ENCODE assay signal across 8 cellular contexts in genomic region chr3:49339947-49340800, GRCh38. TPM values are rescaled to one million over a fixed set of nuclear protein-coding genes. Genes with fewer than 3 reads are reported as not detected.
A peak's percentile ranks its signal among the peaks of the same experiment; 100 is the strongest.
DNase-seq lines count a peak whose midpoint lies in the region; ATAC-seq, FAIRE-seq and TF ChIP-seq lines count a peak whose summit lies in the region.

Gene USP4 (minus strand): TSS chr3:49340053. CDS start chr3:49340024, 29 bp downstream.

- no peaks in the 10 kb centered on the region for H3K9me3 ChIP-seq in AG04450 (ENCODE audit: control insufficient read depth, insufficient read depth, low read length)
- no peaks in the 10 kb centered on the region for H3K9me3 ChIP-seq in iPS-20b (ENCODE audit: insufficient read depth, low read depth, low read length)
- H3K9me3 ChIP-seq in small intestine (ENCODE audit: control insufficient read depth, low read depth): no peaks in the 10 kb centered on the region

- WGBS in small intestine, 3 donors: 1 to 2% (median 2%) methylated on average over 59 to 70 of the region's 70 CpGs

- DNase-seq in AG04450 (ENCODE audit: low read depth, low spot score): peak; percentile 66
- DNase-seq in NCI-H2196 treated with DMSO at 0.1 percent for 48 hours (lab: John Stamatoyannopoulos, UW; ENCODE audit: unreplicated experiment): peak; percentile 45
- DNase-seq in T47D (ENCODE audit: low read depth in 1 of 2, low spot score in 1 of 2): peak; percentile 64 to 92
- peak; percentile 94 for DNase-seq in small intestine

- peak within 1 kb of the TSS; percentile 72 for H3K9ac ChIP-seq in iPS-20b (ENCODE audit: low read depth, low read length)

- H3K27ac ChIP-seq in AG04450 (ENCODE audit: low read depth, low read length) (peak within 1 kb of the TSS; percentile 95), VCaP (peak within 1 kb of the TSS; percentile 94), iPS-20b (ENCODE audit: low read length) (peak within 1 kb of the TSS; percentile 68), small intestine (ENCODE audit: low read depth in 1 of 2, low read length in 1 of 2) (peak within 1 kb of the TSS; percentile 99)

- H3K36me3 ChIP-seq in iPS-20b (ENCODE audit: insufficient read depth, low read depth, low read length) (peaks cover 6% of the 10 kb centered on the region), small intestine (ENCODE audit: control insufficient read depth in 2 of 2, insufficient read depth in 2 of 2, low read length in 2 of 2) (peaks cover 0 to 3% of the 10 kb centered on the region in 2 donors)

- H3K27me3 ChIP-seq in AG04450 (ENCODE audit: control insufficient read depth, insufficient read depth, low read length) (no peaks in the 10 kb centered on the region), iPS-20b (ENCODE audit: insufficient read depth, low read length) (no peaks in the 10 kb centered on the region), small intestine (ENCODE audit: control insufficient read depth in 2 of 2, insufficient read depth in 2 of 2, low read length in 2 of 2) (no peaks in the 10 kb centered on the region)

- H3K4me1 ChIP-seq in iPS-20b (ENCODE audit: insufficient read depth, low read length) (peaks cover 6% of the 10 kb centered on the region; the same call in 1 of the 2 replicates), small intestine (ENCODE audit: control insufficient read depth in 2 of 2, insufficient read depth in 1 of 2, low read depth in 1 of 2, low read length in 1 of 2) (peaks cover 2 to 6% of the 10 kb centered on the region in 2 donors)

- no peak for FAIRE-seq in small intestine (lab: Jason Lieb, UNC)

- peak within 1 kb of the TSS; percentile 68 for H3K4me3 ChIP-seq in AG04450 (ENCODE audit: low read depth, low read length)
- H3K4me3 ChIP-seq in iPS-20b (ENCODE audit: low read length): peak within 1 kb of the TSS; percentile 91
- H3K4me3 ChIP-seq in small intestine (ENCODE audit: low read depth in 1 of 2, low read length in 2 of 2): peak within 1 kb of the TSS; percentile 86 to 88

- CTCF ChIA-PET in AG04450 (lab: Charles Lee): interaction anchor here (0.5 to 3.1 kb wide), 18 partner anchors 9 to 200 kb away, joined by 3 to 43 read pairs (median 4); partner anchors contain the start of genes NICN1, RHOA and TCTA

- peak; percentile 78 for ATAC-seq in GM18907 (IDR thresholded peaks at IDR 0.05; ENCODE audit: unreplicated experiment)
- peak; percentile 74 for ATAC-seq in HG03139 (IDR thresholded peaks at IDR 0.05; ENCODE audit: unreplicated experiment)

- POLR2A ChIA-PET in AG04450 (lab: Yijun Ruan, JAX): interaction anchor here (0.9 to 2.3 kb wide), 9 partner anchors 11 to 319 kb away, joined by 3 to 27 read pairs (median 7); partner anchors contain the start of genes GPX1, QRICH1, RHOA and TCTA

- in situ Hi-C loops in T47D (cut with HindIII; ENCODE audit: low pct_unique_long_range_greater_than_20kb, low sequenced_read_pairs): no loop called here

- TF ChIP-seq CTCF in AG04450 (IDR thresholded peaks at IDR 0.05; ENCODE audit: low read depth, low read length) (peak; percentile 61), VCaP (conservative IDR thresholded peaks at IDR 0.05) (peak; percentile 68)

RNA-seq across cellular contexts. Expression of gene USP4, which starts in this region (rescaled TPM):
- polyA plus RNA-seq in AG04450 (2011; rRNA removed): 78.4 and 80.4 TPM in 2 replicates
- 92.7 and 104 TPM in 2 replicates for polyA minus RNA-seq in AG04450 (2011; rRNA and poly(A)+ RNA removed)
- 10 to 100 TPM; 21.3 to 24.9 (median 24.8) TPM for polyA plus RNA-seq in small intestine

Comparison
In these comparisons a context has a peak if more than half of its experiments do, and no peak if none do; other contexts are left out.
1. Peak in every context shown above with its lines: DNase-seq, ATAC-seq, H3K4me3 ChIP-seq and H3K27ac ChIP-seq.